28 cellular contexts compared by ENCODE assay signal in the genomic region with DNA sequence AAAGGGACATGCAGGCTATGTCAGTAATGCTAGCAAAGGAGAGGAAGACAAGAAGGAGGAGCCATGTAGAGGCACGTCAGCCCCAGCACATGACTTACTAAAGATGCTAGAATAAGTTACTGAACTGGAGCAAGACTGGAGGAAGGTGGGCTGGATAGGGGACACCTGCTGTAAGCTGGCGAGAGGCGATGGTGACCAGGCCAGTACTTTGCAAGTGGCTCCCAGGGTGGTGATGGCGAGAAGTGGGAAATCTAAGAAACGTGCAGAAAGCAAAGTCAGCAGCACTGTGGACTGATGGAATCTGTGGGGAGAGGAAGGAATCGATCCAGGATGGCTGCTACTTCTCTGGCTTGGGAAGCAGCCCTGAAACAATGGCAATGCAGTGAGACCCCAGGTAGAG.
"Had no signal": no experiment of that assay in that cellular context is flagged by ENCODE, and none has a peak within 500 bp of the region (broad histone marks: within the 10 kb centered on the region; RNA-seq: fewer than 3 reads in every experiment).

No MANE protein-coding gene starts in this region.

- H2AFZ ChIP-seq: hepatocyte, neural progenitor cell had no signal

- H3K4me1 ChIP-seq: left ventricle myocardium inferior, prostate gland, stomach, testis, thyroid gland, transverse colon, upper lobe of left lung had no signal

- H3K79me2 ChIP-seq: hepatocyte had no signal

- H3K4me2 ChIP-seq: hepatocyte, neural progenitor cell had no signal

- H3K9me3 ChIP-seq: left ventricle myocardium inferior, neutrophil, ovary, prostate gland, testis, thyroid gland, transverse colon, upper lobe of left lung had no signal

- H3K27ac ChIP-seq: hepatocyte, left ventricle myocardium inferior, neural progenitor cell, neutrophil, ovary, prostate gland, skin epidermis, stomach, testis, thyroid gland, transverse colon, upper lobe of left lung had no signal

- H3K4me3 ChIP-seq: hepatocyte, left ventricle myocardium inferior, lung, neural progenitor cell, ovary, prostate gland, skin epidermis, stomach, testis, thyroid gland, transverse colon, upper lobe of left lung had no signal

- DNase-seq: islet precursor cell; left ventricle myocardium inferior; mesendoderm; naive B cell; natural killer cell; nephron progenitor cell; occipital lobe; ovary; retina; right cardiac atrium; stimulated activated CD4-positive, alpha-beta T cell treated with anti-CD3 and anti-CD28 coated beads, Interleukin-12 subunit alpha, Interleukin-12 subunit beta, amount 100 ng/mL, for 4 hours; stimulated activated CD4-positive, alpha-beta T cell treated with anti-CD3 and anti-CD28 coated beads, Interleukin-15, amount 100 ng/mL, for 24 hours; stimulated activated CD4-positive, alpha-beta T cell treated with anti-CD3 and anti-CD28 coated beads, Interleukin-2, amount 100 ng/mL, for 24 hours; stimulated activated CD4-positive, alpha-beta T cell treated with anti-CD3 and anti-CD28 coated beads, Interleukin-4, amount 100 ng/mL, for 1 hour; stimulated activated naive B cell treated with anti-CD40 and anti-IgM and Interleukin-4, amounts not matched to agents 10 μg/mL and 1 μg/mL and 100 μg/mL, for 72 hours; stimulated activated naive CD8-positive, alpha-beta T cell treated with anti-CD3 and anti-CD28 coated beads, Interleukin-15, Interleukin-2, amounts not matched to agents 100 U/mL and 50 U/mL, for 24 hours; stomach; testis; thyroid gland; transverse colon; upper lobe of left lung had no signal

- H3K36me3 ChIP-seq: left ventricle myocardium inferior, neural progenitor cell, neutrophil, ovary, prostate gland, stomach, thyroid gland, transverse colon, upper lobe of left lung had no signal

- ATAC-seq: natural killer cell; right cardiac atrium; sciatic nerve; stimulated activated naive B cell treated with anti-CD40 and anti-IgM and Interleukin-4, amounts not matched to agents 10 μg/mL and 1 μg/mL and 100 μg/mL, for 72 hours; stimulated activated naive CD8-positive, alpha-beta T cell treated with anti-CD3 and anti-CD28 coated beads, Interleukin-15, Interleukin-2, amounts not matched to agents 100 U/mL and 50 U/mL, for 24 hours had no signal

- H3K9ac ChIP-seq: neural progenitor cell had no signal

- H3K27me3 ChIP-seq: hepatocyte, neural progenitor cell, neutrophil, ovary, stomach, testis, thyroid gland, transverse colon, upper lobe of left lung had no signal
